In genomic region chr5:65948115-65948772, GRCh38 we compare ENCODE assay signal across 28 cellular contexts.
"Had no signal": no experiment of that assay in that cellular context is flagged by ENCODE, and none has a peak within 500 bp of the region (broad histone marks: within the 10 kb centered on the region; RNA-seq: fewer than 3 reads in every experiment).

No MANE protein-coding gene starts in this region.

- H3K9me3 ChIP-seq: left lung, lower lobe of right lung, neutrophil, right atrium auricular region, right lobe of liver, tibial nerve, upper lobe of left lung, vagina had no signal

- H3K4me3 Mint-ChIP-seq: natural killer cell; nephron progenitor cell; neural progenitor cell; stimulated activated memory B cell treated with anti-CD40 and anti-IgM and Interleukin-4, amounts not matched to agents 10 μg/mL and 1 μg/mL and 100 μg/mL, for 72 hours; stimulated activated naive CD8-positive, alpha-beta T cell treated with anti-CD3 and anti-CD28 coated beads, Interleukin-15, amount 100 ng/mL, for 72 hours had no signal

- H3K4me1 ChIP-seq: left lung, neural progenitor cell, parathyroid adenoma, right lobe of liver had no signal

- H3K36me3 ChIP-seq: left lung, lower lobe of right lung, neutrophil, right atrium auricular region, right lobe of liver, tibial nerve, upper lobe of left lung, vagina had no signal

- H3K9ac ChIP-seq: neural progenitor cell, parathyroid adenoma had no signal

- H2AFZ ChIP-seq: neural progenitor cell, parathyroid adenoma had no signal

- H3K27me3 Mint-ChIP-seq: stimulated activated memory B cell treated with anti-CD40 and anti-IgM and Interleukin-4, amounts not matched to agents 10 μg/mL and 1 μg/mL and 100 μg/mL, for 72 hours; stimulated activated naive CD8-positive, alpha-beta T cell treated with anti-CD3 and anti-CD28 coated beads, Interleukin-15, amount 100 ng/mL, for 72 hours had no signal

- H3K27me3 ChIP-seq: left lung, neural progenitor cell, neutrophil, right atrium auricular region, right lobe of liver, tibial nerve, upper lobe of left lung, vagina had no signal

- DNase-seq: hypothalamus; immature natural killer cell; kidney; left colon; left lung; lower lobe of right lung; mammary epithelial cell; mesenchymal stem cell; natural killer cell; nephron progenitor cell; occipital lobe; right lobe of liver; stimulated activated CD4-positive, alpha-beta T cell treated with anti-CD3 and anti-CD28 coated beads, Interleukin-1b, Interleukin-23, amount 100 ng/mL, for 48 hours; stimulated activated CD4-positive, alpha-beta T cell treated with anti-CD3 and anti-CD28 coated beads, Interleukin-2, amount 100 ng/mL, for 48 hours; stimulated activated CD4-positive, alpha-beta T cell treated with anti-CD3 and anti-CD28 coated beads, Interleukin-4, amount 100 ng/mL, for 4 hours; stimulated activated CD8-positive, alpha-beta memory T cell treated with anti-CD3 and anti-CD28 coated beads, Interleukin-4, amount 100 ng/mL, for 48 hours; stimulated activated naive CD4-positive, alpha-beta T cell treated with Interleukin-2 at 50 U/mL for 16 hours; stimulated activated naive CD8-positive, alpha-beta T cell treated with anti-CD3 and anti-CD28 coated beads, Interleukin-15, amount 100 ng/mL, for 72 hours; substantia nigra; upper lobe of left lung had no signal

- H3K27ac ChIP-seq: left lung, lower lobe of right lung, neural progenitor cell, neutrophil, parathyroid adenoma, right atrium auricular region, right lobe of liver, tibial nerve, upper lobe of left lung, vagina had no signal

- H3K36me3 Mint-ChIP-seq: immature natural killer cell, natural killer cell had no signal

- ATAC-seq: left colon; left lung; lower lobe of right lung; natural killer cell; right lobe of liver; stimulated activated memory B cell treated with anti-CD40 and anti-IgM and Interleukin-4, amounts not matched to agents 10 μg/mL and 1 μg/mL and 100 μg/mL, for 72 hours; stimulated activated naive CD8-positive, alpha-beta T cell treated with anti-CD3 and anti-CD28 coated beads, Interleukin-15, amount 100 ng/mL, for 72 hours had no signal

- H3K27ac Mint-ChIP-seq: nephron progenitor cell; neural progenitor cell; stimulated activated memory B cell treated with anti-CD40 and anti-IgM and Interleukin-4, amounts not matched to agents 10 μg/mL and 1 μg/mL and 100 μg/mL, for 72 hours; stimulated activated naive CD8-positive, alpha-beta T cell treated with anti-CD3 and anti-CD28 coated beads, Interleukin-15, amount 100 ng/mL, for 72 hours had no signal

- H3K9me3 Mint-ChIP-seq: immature natural killer cell; natural killer cell; stimulated activated memory B cell treated with anti-CD40 and anti-IgM and Interleukin-4, amounts not matched to agents 10 μg/mL and 1 μg/mL and 100 μg/mL, for 72 hours; stimulated activated naive CD8-positive, alpha-beta T cell treated with anti-CD3 and anti-CD28 coated beads, Interleukin-15, amount 100 ng/mL, for 72 hours had no signal

- H3K4me2 ChIP-seq: neural progenitor cell, smooth muscle cell had no signal

- H3K4me1 Mint-ChIP-seq: nephron progenitor cell, neural progenitor cell had no signal

- H3K4me3 ChIP-seq: left lung, lower lobe of right lung, neural progenitor cell, right atrium auricular region, right lobe of liver, smooth muscle cell, tibial nerve, upper lobe of left lung, vagina had no signal
